9 cellular contexts compared by ENCODE assay signal in the genomic region with DNA sequence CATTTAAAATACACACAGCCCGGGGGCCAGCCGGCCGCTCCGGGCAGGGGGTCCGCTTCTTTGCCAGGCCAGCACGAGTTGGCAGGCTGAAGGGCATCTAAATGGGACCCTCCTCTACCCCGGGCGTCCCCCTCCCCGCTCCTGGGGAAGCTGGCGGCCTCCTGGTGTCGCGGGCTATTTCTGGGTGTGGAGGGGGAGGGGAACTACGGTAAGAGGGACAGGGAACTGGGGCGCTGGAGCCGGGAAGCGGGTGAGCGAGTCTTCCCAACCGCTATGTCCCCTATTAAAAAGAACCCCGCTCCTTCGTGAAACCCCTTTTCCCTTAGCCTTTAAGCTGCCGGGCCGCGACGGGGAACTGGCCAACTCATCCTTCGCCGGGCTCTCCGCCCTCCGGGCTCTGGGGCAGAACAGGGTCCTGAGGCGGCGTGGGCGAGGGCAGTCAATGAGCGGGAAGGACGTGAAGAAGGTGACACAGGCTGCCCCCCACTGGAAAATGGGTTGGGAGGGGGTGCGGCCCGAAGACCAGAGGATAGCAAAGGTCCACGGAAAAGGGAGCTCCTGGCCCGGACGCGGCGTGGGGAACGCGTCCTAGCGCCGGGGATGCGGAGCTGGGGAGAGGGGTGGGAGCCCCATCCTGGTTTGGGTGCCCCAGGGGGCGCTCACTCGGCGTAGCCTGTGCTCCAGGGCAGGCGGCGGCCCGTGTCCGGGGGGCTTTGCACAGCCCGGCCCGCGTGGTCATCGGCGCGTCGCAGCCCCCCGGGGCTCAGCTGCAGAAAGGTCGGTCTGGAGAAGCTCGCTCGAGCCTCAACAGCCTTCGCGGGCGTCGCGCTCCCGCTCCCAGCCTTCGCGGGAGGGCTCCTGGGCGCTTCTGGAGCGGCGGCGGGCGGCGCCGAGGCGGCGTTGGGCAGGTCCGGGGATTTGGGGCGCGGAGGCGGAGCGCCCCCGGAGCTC. TPM values are rescaled to one million over a fixed set of nuclear protein-coding genes. Genes with fewer than 3 reads are reported as not detected.
DNase-seq lines count a peak whose midpoint lies in the region; ATAC-seq, FAIRE-seq and TF ChIP-seq lines count a peak whose summit lies in the region.
"Had no signal": no experiment of that assay in that cellular context is flagged by ENCODE, and none has a peak within 500 bp of the region (broad histone marks: within the 10 kb centered on the region; RNA-seq: fewer than 3 reads in every experiment).

No MANE protein-coding gene starts in this region.

- H3K4me3 ChIP-seq in SK-N-MC (peak overlapping the region; percentile 88), endothelial cell of umbilical vein (replicated peaks in 1 of 3; ENCODE audit: insufficient read depth in 1 of 3, low read depth in 1 of 3, low read length in 3 of 3) (peak overlapping the region; percentile 40 to 42 (median 41))

- H3K79me2 ChIP-seq in endothelial cell of umbilical vein (ENCODE audit: control insufficient read depth, insufficient read depth, low read length): no peaks in the 10 kb centered on the region

- POLR2A ChIA-PET in HEK293T (lab: Yijun Ruan, JAX) (interaction anchor here (0.8 to 2.0 kb wide), 6 partner anchors 8 to 358 kb away, joined by 3 to 8 read pairs (median 4); partner anchors contain the start of genes LRIG2, MOV10 and RHOC), endothelial cell of umbilical vein (lab: Charles Lee) (interaction anchor here (1.0 to 1.5 kb wide), 4 partner anchors 10 to 324 kb away, joined by 3 to 8 read pairs (median 4); partner anchors contain the start of gene SLC16A1)

- no peaks in the 10 kb centered on the region for H3K9me1 ChIP-seq in endothelial cell of umbilical vein (replicated peaks; ENCODE audit: control insufficient read depth, extremely low read depth, insufficient read depth, low read length)

- peaks cover 15 to 29% of the 10 kb centered on the region in 2 donors for H3K4me1 Mint-ChIP-seq in natural killer cell treated with Interleukin-12 subunit alpha and Interleukin-12 subunit beta and Interleukin-15 and Interleukin-18, amount 100 ng/mL, for 72 hours (ENCODE audit: low read depth in 2 of 2)

- H2AFZ ChIP-seq in endothelial cell of umbilical vein (ENCODE audit: low read depth, low read length): peak overlapping the region; percentile 73

- peaks cover 0 to 9% of the 10 kb centered on the region in 2 donors for H3K27me3 Mint-ChIP-seq in natural killer cell treated with Interleukin-12 subunit alpha and Interleukin-12 subunit beta and Interleukin-15 and Interleukin-18, amount 100 ng/mL, for 72 hours

- ATAC-seq in natural killer cell treated with Interleukin-12 subunit alpha and Interleukin-12 subunit beta and Interleukin-15 and Interleukin-18, amount 100 ng/mL, for 72 hours: peak in 1 of 2 donors; percentile 0
- no peak for ATAC-seq in GM18873 (IDR thresholded peaks at IDR 0.05; ENCODE audit: low FRiP score, unreplicated experiment)

- DNase-seq in EL: peak; percentile 35
- DNase-seq in HEK293T (ENCODE audit: extremely low spot score): no peak
- no peak for DNase-seq in SK-N-MC (ENCODE audit: low read depth, low spot score)
- no peak for DNase-seq in endothelial cell of umbilical vein (ENCODE audit: low read depth, low spot score)
- peak; percentile 62 for DNase-seq in natural killer cell treated with Interleukin-12 subunit alpha and Interleukin-12 subunit beta and Interleukin-15 and Interleukin-18, amount 100 ng/mL, for 72 hours (ENCODE audit: low spot score)
- no peak for DNase-seq in ureter (ENCODE audit: low spot score)
- no peak for DNase-seq in NCI-H2171 (lab: John Stamatoyannopoulos, UW)

- TF ChIP-seq CTCF in endothelial cell of umbilical vein (IDR thresholded peaks at IDR 0.05; ENCODE audit: extremely low read depth in 1 of 2, insufficient read depth in 1 of 2, low read depth in 1 of 2, low read length in 2 of 2): peak; percentile 5 to 9

- no peaks in the 10 kb centered on the region for H3K27me3 ChIP-seq in endothelial cell of umbilical vein (ENCODE audit: control insufficient read depth in 2 of 2, insufficient read depth in 2 of 2, low read length in 2 of 2)

- no peaks in the 10 kb centered on the region for H3K9me3 Mint-ChIP-seq in natural killer cell treated with Interleukin-12 subunit alpha and Interleukin-12 subunit beta and Interleukin-15 and Interleukin-18, amount 100 ng/mL, for 72 hours

- BruUV-seq in endothelial cell of umbilical vein (replicated peaks; lab: Mats Ljungman, UMichigan): no TSS peak

- CTCF ChIA-PET in HEK293T (lab: Yijun Ruan, JAX): interaction anchor here (0.8 to 9.6 kb wide), 11 partner anchors 11 to 358 kb away, joined by 3 to 185 read pairs (median 7); partner anchors contain the start of genes LRIG2 and MOV10
- CTCF ChIA-PET in endothelial cell of umbilical vein (lab: Charles Lee): interaction anchor here (0.8 to 10.5 kb wide), 24 partner anchors 7 to 964 kb away, joined by 3 to 441 read pairs (median 6); partner anchors contain the start of genes LRIG2, MOV10 and RHOC

- TF ChIP-seq POLR2A in endothelial cell of umbilical vein (IDR thresholded peaks at IDR 0.05; ENCODE audit: low read depth, low read length): no peak

- H3K27ac ChIP-seq in SK-N-MC: no peak overlapping the region
- H3K27ac ChIP-seq in endothelial cell of umbilical vein (ENCODE audit: insufficient read depth, low read depth, low read length): no peak overlapping the region

- H3K4me1 ChIP-seq in endothelial cell of umbilical vein (ENCODE audit: control insufficient read depth, extremely low read depth, insufficient read depth, low read length): peaks cover 11% of the 10 kb centered on the region

- peak; percentile 49 for FAIRE-seq in endothelial cell of umbilical vein (lab: Jason Lieb, UNC)
- FAIRE-seq: TTC549 had no signal

- H4K20me1 ChIP-seq in endothelial cell of umbilical vein (replicated peaks; ENCODE audit: control insufficient read depth, extremely low read depth, insufficient read depth, low read length): no peaks in the 10 kb centered on the region

- peak overlapping the region; percentile 84 for H3K4me3 Mint-ChIP-seq in natural killer cell treated with Interleukin-12 subunit alpha and Interleukin-12 subunit beta and Interleukin-15 and Interleukin-18, amount 100 ng/mL, for 72 hours

- intact Hi-C loops in endothelial cell of umbilical vein (cut with micrococcal nuclease): loop anchor here (1.0 to 10.0 kb wide), 7 partner anchors 7 to 1263 kb away; partner anchors contain the start of genes AP4B1, CAPZA1, DCLRE1B and OLFML3

- H3K9ac ChIP-seq in SK-N-MC (ENCODE audit: insufficient read length): peak overlapping the region; percentile 32
- H3K9ac ChIP-seq in endothelial cell of umbilical vein (replicated peaks; ENCODE audit: extremely low read depth, insufficient read depth, low read length): no peak overlapping the region

- dilution Hi-C loops in endothelial cell of umbilical vein (cut with MboI; ENCODE audit: extremely low pct_ligation_motif_present, low sequenced_read_pairs): loop anchor here (5.0 kb wide), 1 partner anchor 83 kb away; no protein-coding TSS in a partner anchor

- H3K27ac Mint-ChIP-seq in natural killer cell treated with Interleukin-12 subunit alpha and Interleukin-12 subunit beta and Interleukin-15 and Interleukin-18, amount 100 ng/mL, for 72 hours: peak overlapping the region in 1 of 2 donors; percentile 40

- H3K36me3 ChIP-seq in SK-N-MC (ENCODE audit: insufficient read depth, low read length): no peaks in the 10 kb centered on the region
- no peaks in the 10 kb centered on the region for H3K36me3 ChIP-seq in endothelial cell of umbilical vein (ENCODE audit: control insufficient read depth in 2 of 2, extremely low read depth in 1 of 2, insufficient read depth in 2 of 2, low read length in 2 of 2)

- H3K4me2 ChIP-seq in endothelial cell of umbilical vein (ENCODE audit: insufficient read depth, low read length): peak overlapping the region; percentile 58

- H3K9me3 ChIP-seq in SK-N-MC (ENCODE audit: low read depth, low read length): no peaks in the 10 kb centered on the region
- no peaks in the 10 kb centered on the region for H3K9me3 ChIP-seq in endothelial cell of umbilical vein (replicated peaks; ENCODE audit: control insufficient read depth, insufficient read depth, low read length)

- no peaks in the 10 kb centered on the region for H3K36me3 Mint-ChIP-seq in natural killer cell treated with Interleukin-12 subunit alpha and Interleukin-12 subunit beta and Interleukin-15 and Interleukin-18, amount 100 ng/mL, for 72 hours

RNA-seq across cellular contexts. Expression of gene PPM1J, which starts 0.5 kb away (rescaled TPM):
- total RNA-seq in endothelial cell of umbilical vein: 1.7 and 2.4 TPM in 2 replicates
- polyA plus RNA-seq in endothelial cell of umbilical vein: 3.1 and 3.2 TPM in 2 replicates
- polyA plus RNA-seq in endothelial cell of umbilical vein (2011; cell fraction: cytosol; rRNA removed): 1.7 and 2.7 TPM in 2 replicates
- 6.6 and 7.0 TPM in 2 replicates for polyA plus RNA-seq in endothelial cell of umbilical vein (2011; cell fraction: nucleus; rRNA removed)
- polyA plus RNA-seq in endothelial cell of umbilical vein (2012): 1.4 and 1.7 TPM in 2 replicates
- polyA minus RNA-seq in endothelial cell of umbilical vein: 1.0 and 1.7 TPM in 2 replicates
- polyA minus RNA-seq in endothelial cell of umbilical vein (2011; cell fraction: cytosol; rRNA and poly(A)+ RNA removed): not detected
- 0.58 and 0.96 TPM in 2 replicates for polyA minus RNA-seq in endothelial cell of umbilical vein (2011; cell fraction: nucleus; rRNA and poly(A)+ RNA removed)
- not detected for total RNA-seq in natural killer cell treated with Interleukin-12 subunit alpha and Interleukin-12 subunit beta and Interleukin-15 and Interleukin-18, amount 100 ng/mL, for 72 hours
- 0.94 TPM for total RNA-seq in ureter

RNA-seq across cellular contexts. Expression of gene RHOC, which starts 7.7 kb away (rescaled TPM):
- 652 and 699 TPM in 2 replicates for total RNA-seq in endothelial cell of umbilical vein
- 1,244 and 1,340 TPM in 2 replicates for polyA plus RNA-seq in endothelial cell of umbilical vein
- 1,507 and 1,589 TPM in 2 replicates for polyA plus RNA-seq in endothelial cell of umbilical vein (2011; cell fraction: cytosol; rRNA removed)
- polyA plus RNA-seq in endothelial cell of umbilical vein (2011; cell fraction: nucleus; rRNA removed): 615 and 657 TPM in 2 replicates
- 941 and 1,005 TPM in 2 replicates for polyA plus RNA-seq in endothelial cell of umbilical vein (2012)
- 905 and 1,030 TPM in 2 replicates for polyA minus RNA-seq in endothelial cell of umbilical vein
- polyA minus RNA-seq in endothelial cell of umbilical vein (2011; cell fraction: cytosol; rRNA and poly(A)+ RNA removed): 73.2 TPM
- polyA minus RNA-seq in endothelial cell of umbilical vein (2011; cell fraction: nucleus; rRNA and poly(A)+ RNA removed): 134 and 141 TPM in 2 replicates
- total RNA-seq in natural killer cell treated with Interleukin-12 subunit alpha and Interleukin-12 subunit beta and Interleukin-15 and Interleukin-18, amount 100 ng/mL, for 72 hours: 100 to 1,000 TPM in 1 of 2 donors, 10 to 100 TPM in 1; 77.2 to 132 TPM
- total RNA-seq in ureter: 187 TPM

RNA-seq across cellular contexts. Expression of gene MOV10, which starts 40.1 kb away (rescaled TPM):
- total RNA-seq in endothelial cell of umbilical vein (103 and 113 TPM in 2 replicates), ureter (92.3 TPM)
- polyA plus RNA-seq in endothelial cell of umbilical vein: 97.1 and 98.0 TPM in 2 replicates
- 57.2 and 77.0 TPM in 2 replicates for polyA plus RNA-seq in endothelial cell of umbilical vein (2011; cell fraction: cytosol; rRNA removed)
- polyA plus RNA-seq in endothelial cell of umbilical vein (2011; cell fraction: nucleus; rRNA removed): 307 and 333 TPM in 2 replicates
- polyA plus RNA-seq in endothelial cell of umbilical vein (2012): 53.5 and 58.7 TPM in 2 replicates
- 70.9 and 100 TPM in 2 replicates for polyA minus RNA-seq in endothelial cell of umbilical vein
- 36.7 TPM for polyA minus RNA-seq in endothelial cell of umbilical vein (2011; cell fraction: cytosol; rRNA and poly(A)+ RNA removed)
- polyA minus RNA-seq in endothelial cell of umbilical vein (2011; cell fraction: nucleus; rRNA and poly(A)+ RNA removed): 88.9 and 98.3 TPM in 2 replicates
- 10 to 100 TPM; 71.0 to 78.0 TPM for total RNA-seq in natural killer cell treated with Interleukin-12 subunit alpha and Interleukin-12 subunit beta and Interleukin-15 and Interleukin-18, amount 100 ng/mL, for 72 hours

Comparison
In these comparisons a context has a peak if more than half of its experiments do, and no peak if none do; other contexts are left out.
1. DNase-seq: peak in EL (single experiment) and natural killer cell treated with Interleukin-12 subunit alpha and Interleukin-12 subunit beta and Interleukin-15 and Interleukin-18, amount 100 ng/mL, for 72 hours (single experiment); none in HEK293T (single experiment), SK-N-MC (single experiment), endothelial cell of umbilical vein (single experiment), ureter (single experiment) and NCI-H2171 (single experiment).